Comparison of ENCODE assay signal across 11 cellular contexts in the genomic region with DNA sequence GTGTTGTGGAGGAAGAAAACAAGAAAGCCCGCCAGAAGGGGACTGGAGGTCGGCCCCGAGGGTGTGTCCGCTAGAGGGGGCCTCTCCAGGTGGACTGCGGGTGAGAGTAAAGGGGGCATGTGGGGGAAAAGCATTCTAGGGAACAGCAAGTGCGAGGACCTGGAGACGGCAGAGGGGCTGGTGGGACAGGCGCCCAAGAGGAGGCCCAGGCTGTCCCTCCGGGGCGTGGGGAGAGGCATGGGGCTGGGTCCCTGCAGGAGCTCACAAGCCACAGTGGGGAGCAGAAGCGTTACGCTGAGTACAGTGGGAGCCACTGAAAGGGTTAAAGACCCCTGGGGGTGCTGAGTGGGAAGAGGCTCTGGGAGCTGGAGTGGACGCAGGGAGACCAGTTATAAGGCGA. TPM values are rescaled to one million over a fixed set of nuclear protein-coding genes. Genes with fewer than 3 reads are reported as not detected.
DNase-seq lines count a peak whose midpoint lies in the region; ATAC-seq and TF ChIP-seq lines count a peak whose summit lies in the region.
"Had no signal": no experiment of that assay in that cellular context is flagged by ENCODE, and none has a peak within 500 bp of the region (broad histone marks: within the 10 kb centered on the region; RNA-seq: fewer than 3 reads in every experiment).

No MANE protein-coding gene starts in this region.

- H3K9ac ChIP-seq in subcutaneous abdominal adipose tissue (ENCODE audit: low read length in 5 of 5) = peak overlapping the region in 4 of 5 donors; percentile 23 to 79 (median 66)

- H3K27ac Mint-ChIP-seq in T-helper 1 cell treated with Interleukin-12 subunit alpha and Interleukin-12 subunit beta and Interleukin-4 antibody, amounts not matched to agents 30 μg/mL and 1 μg/mL, for 36 hours = no peak overlapping the region
- H3K27ac Mint-ChIP-seq in brain (peak overlapping the region in 2 of 5 experiments; percentile 87 to 98), memory B cell (peak overlapping the region; percentile 56)

- no peaks in the 10 kb centered on the region for H3K27me3 ChIP-seq in subcutaneous abdominal adipose tissue (ENCODE audit: control insufficient read depth in 5 of 5, insufficient read depth in 4 of 5, low read length in 5 of 5)

- DNase-seq in T-helper 1 cell (no peak), memory B cell (ENCODE audit: low spot score in 2 of 2) (no peak), nucleus accumbens (lab: John Stamatoyannopoulos, UW) (no peak), COR-L47 (lab: John Stamatoyannopoulos, UW) (no peak)
- DNase-seq: EL, NCI-H2029 treated with DMSO at 0.1 percent for 48 hours, WERI-Rb-1 had no signal

- H3K36me3 ChIP-seq in subcutaneous abdominal adipose tissue (ENCODE audit: control insufficient read depth in 5 of 5, insufficient read depth in 5 of 5, low read length in 5 of 5) = peaks cover 0 to 12% (median 7%) of the 10 kb centered on the region in 5 donors

- peaks cover 6% of the 10 kb centered on the region for H3K36me3 Mint-ChIP-seq in T-helper 1 cell treated with Interleukin-12 subunit alpha and Interleukin-12 subunit beta and Interleukin-4 antibody, amounts not matched to agents 30 μg/mL and 1 μg/mL, for 36 hours (ENCODE audit: low read depth)
- H3K36me3 Mint-ChIP-seq in brain (peaks cover 24% of the 10 kb centered on the region), memory B cell (peaks cover 4% of the 10 kb centered on the region)

- H3K4me3 Mint-ChIP-seq in T-helper 1 cell treated with Interleukin-12 subunit alpha and Interleukin-12 subunit beta and Interleukin-4 antibody, amounts not matched to agents 30 μg/mL and 1 μg/mL, for 36 hours = peak overlapping the region; percentile 68
- H3K4me3 Mint-ChIP-seq in brain (peak overlapping the region; percentile 41 to 90 (median 87)), memory B cell (peak overlapping the region; percentile 86)

- H3K4me1 ChIP-seq in subcutaneous abdominal adipose tissue (ENCODE audit: control insufficient read depth in 5 of 5, insufficient read depth in 5 of 5, low read length in 5 of 5) = peaks cover 7 to 79% (median 70%) of the 10 kb centered on the region in 5 donors

- H3K27ac ChIP-seq in subcutaneous abdominal adipose tissue (ENCODE audit: low read depth, low read length) = peak overlapping the region; percentile 87
- H3K27ac ChIP-seq: WERI-Rb-1 had no signal

- H3K4me1 Mint-ChIP-seq in T-helper 1 cell treated with Interleukin-12 subunit alpha and Interleukin-12 subunit beta and Interleukin-4 antibody, amounts not matched to agents 30 μg/mL and 1 μg/mL, for 36 hours (ENCODE audit: low read depth) = peaks cover 14% of the 10 kb centered on the region
- H3K4me1 Mint-ChIP-seq in brain (peaks cover 71% of the 10 kb centered on the region), memory B cell (peaks cover 24% of the 10 kb centered on the region)

- ATAC-seq in memory B cell (ENCODE audit: low read depth) (no peak), GM18867 (IDR thresholded peaks at IDR 0.05; ENCODE audit: unreplicated experiment) (no peak)

- H3K9me3 ChIP-seq in subcutaneous abdominal adipose tissue (ENCODE audit: control insufficient read depth in 5 of 5, low read length in 5 of 5) = no peaks in the 10 kb centered on the region

- H3K9me3 Mint-ChIP-seq in T-helper 1 cell treated with Interleukin-12 subunit alpha and Interleukin-12 subunit beta and Interleukin-4 antibody, amounts not matched to agents 30 μg/mL and 1 μg/mL, for 36 hours = no peaks in the 10 kb centered on the region
- H3K9me3 Mint-ChIP-seq in brain (peaks cover 3 to 38% (median 14%) of the 10 kb centered on the region in 5 experiments), memory B cell (no peaks in the 10 kb centered on the region)

- no peak for TF ChIP-seq CTCF in brain (conservative IDR thresholded peaks at IDR 0.05)

- peak overlapping the region in 3 of 5 donors; percentile 39 to 68 (median 57) for H3K4me3 ChIP-seq in subcutaneous abdominal adipose tissue (ENCODE audit: low read depth in 1 of 5, low read length in 5 of 5)

- H3K27me3 Mint-ChIP-seq in T-helper 1 cell treated with Interleukin-12 subunit alpha and Interleukin-12 subunit beta and Interleukin-4 antibody, amounts not matched to agents 30 μg/mL and 1 μg/mL, for 36 hours (ENCODE audit: low read depth) = peaks cover 35% of the 10 kb centered on the region
- H3K27me3 Mint-ChIP-seq in brain (peaks cover 9% of the 10 kb centered on the region), memory B cell (no peaks in the 10 kb centered on the region)

RNA-seq across cellular contexts. Expression of gene KLF11, which starts 1.6 kb away (rescaled TPM):
- polyA plus RNA-seq in brain (ENCODE audit: insufficient read depth, low read depth, low replicate concordance) = 11.8 TPM

RNA-seq across cellular contexts. Expression of gene CYS1, which starts 38.5 kb away (rescaled TPM):
- polyA plus RNA-seq in brain (ENCODE audit: insufficient read depth, low read depth, low replicate concordance) = 1.7 TPM
